Comparison of ENCODE assay signal across 9 cellular contexts in genomic region chr11:27718853-27719574, GRCh38. TPM values are rescaled to one million over a fixed set of nuclear protein-coding genes. Genes with fewer than 3 reads are reported as not detected.
DNase-seq lines count a peak whose midpoint lies in the region; ATAC-seq, FAIRE-seq and TF ChIP-seq lines count a peak whose summit lies in the region.
"Had no signal": no experiment of that assay in that cellular context is flagged by ENCODE, and none has a peak within 500 bp of the region (broad histone marks: within the 10 kb centered on the region; RNA-seq: fewer than 3 reads in every experiment).

No MANE protein-coding gene starts in this region.

- H2AFZ ChIP-seq in astrocyte (ENCODE audit: low read depth, low read length), result peak overlapping the region; percentile 87

- peak in 2 of 3 experiments; percentile 87 to 91 for DNase-seq in NCI-H1417 (lab: John Stamatoyannopoulos, UW)
- DNase-seq in NCI-H1417 treated with DMSO at 0.1 percent for 48 hours (lab: John Stamatoyannopoulos, UW), result no peak
- DNase-seq in astrocyte (ENCODE audit: low read depth), result no peak
- DNase-seq in iPS-NIHi11 (ENCODE audit: low spot score), result peak; percentile 68
- DNase-seq in tibial artery, result peak in 1 of 2 donors; percentile 65
- no peak for DNase-seq in D721Med (ENCODE audit: insufficient read length, low spot score)
- DNase-seq in activated CD4-positive, alpha-beta memory T cell treated with anti-CD3 and anti-CD28 coated beads, Interleukin-2, amount 10 ng/mL, durations not matched to agents 7 days and 5 days, result no peak

- H3K9me3 ChIP-seq in astrocyte (ENCODE audit: insufficient read depth, low read depth, low read length), result no peaks in the 10 kb centered on the region
- no peaks in the 10 kb centered on the region for H3K9me3 ChIP-seq in tibial artery

- peak overlapping the region; percentile 91 for H3K4me3 Mint-ChIP-seq in astrocyte (ENCODE audit: unreplicated experiment)
- H3K4me3 Mint-ChIP-seq in activated CD4-positive, alpha-beta memory T cell treated with anti-CD3 and anti-CD28 coated beads, Interleukin-2, amount 10 ng/mL, durations not matched to agents 7 days and 5 days, result no peak overlapping the region
- H3K4me3 Mint-ChIP-seq: B cell had no signal

- intact Hi-C loops in tibial artery (cut with DNase I; ENCODE audit: low total_unique reads), result no loop called here

- peak overlapping the region; percentile 98 for H3K27ac Mint-ChIP-seq in astrocyte (ENCODE audit: unreplicated experiment)
- H3K27ac Mint-ChIP-seq in activated CD4-positive, alpha-beta memory T cell treated with anti-CD3 and anti-CD28 coated beads, Interleukin-2, amount 10 ng/mL, durations not matched to agents 7 days and 5 days, result no peak overlapping the region
- H3K27ac Mint-ChIP-seq: B cell had no signal

- H3K4me3 ChIP-seq in astrocyte (ENCODE audit: insufficient read depth, low read depth, low read length) (peak overlapping the region; percentile 82), tibial artery (peak overlapping the region; percentile 57 to 58)

- TF ChIP-seq CTCF in astrocyte (IDR thresholded peaks at IDR 0.05; ENCODE audit: insufficient read depth, low read depth, low read length) (no peak), tibial artery (IDR thresholded peaks at IDR 0.05) (no peak), D721Med (IDR thresholded peaks at IDR 0.05; ENCODE audit: insufficient read depth, missing control alignments) (no peak)

- ATAC-seq in HG02798 (IDR thresholded peaks at IDR 0.05; ENCODE audit: poor library complexity, unreplicated experiment), result no peak

- peak overlapping the region; percentile 84 for H3K27ac ChIP-seq in astrocyte (ENCODE audit: low read depth, low read length)
- peak overlapping the region; percentile 60 to 72 for H3K27ac ChIP-seq in tibial artery

- H3K27me3 ChIP-seq in astrocyte (ENCODE audit: insufficient read depth, low read length) (peaks cover 16% of the 10 kb centered on the region), tibial artery (peaks cover 0 to 51% of the 10 kb centered on the region in 2 donors)

- H3K9me3 Mint-ChIP-seq in astrocyte (ENCODE audit: unreplicated experiment), result no peaks in the 10 kb centered on the region
- H3K9me3 Mint-ChIP-seq in activated CD4-positive, alpha-beta memory T cell treated with anti-CD3 and anti-CD28 coated beads, Interleukin-2, amount 10 ng/mL, durations not matched to agents 7 days and 5 days, result peaks cover 6% of the 10 kb centered on the region

- H3K4me1 ChIP-seq in astrocyte (ENCODE audit: insufficient read depth, low read length) (peaks cover 24% of the 10 kb centered on the region), tibial artery (peaks cover 0 to 44% (median 36%) of the 10 kb centered on the region in 4 donors)

- CTCF ChIA-PET in activated CD4-positive, alpha-beta memory T cell treated with anti-CD3 and anti-CD28 coated beads, Interleukin-2, amount 10 ng/mL, durations not matched to agents 7 days and 5 days (lab: Charles Lee), result no interaction called here

- peaks cover 26% of the 10 kb centered on the region for H3K27me3 Mint-ChIP-seq in astrocyte (ENCODE audit: low read depth, unreplicated experiment)
- peaks cover 50% of the 10 kb centered on the region for H3K27me3 Mint-ChIP-seq in activated CD4-positive, alpha-beta memory T cell treated with anti-CD3 and anti-CD28 coated beads, Interleukin-2, amount 10 ng/mL, durations not matched to agents 7 days and 5 days

- FAIRE-seq in astrocyte (lab: Jason Lieb, UNC), result no peak
- FAIRE-seq in D721Med (lab: Jason Lieb, UNC), result no peak

- H3K36me3 ChIP-seq in astrocyte (ENCODE audit: insufficient read depth, low read length), result no peaks in the 10 kb centered on the region
- no peaks in the 10 kb centered on the region for H3K36me3 ChIP-seq in tibial artery

- H3K9ac ChIP-seq in astrocyte (ENCODE audit: low read length), result peak overlapping the region; percentile 91

- no peaks in the 10 kb centered on the region for H3K36me3 Mint-ChIP-seq in astrocyte (ENCODE audit: low read depth, unreplicated experiment)
- peaks cover 7% of the 10 kb centered on the region for H3K36me3 Mint-ChIP-seq in activated CD4-positive, alpha-beta memory T cell treated with anti-CD3 and anti-CD28 coated beads, Interleukin-2, amount 10 ng/mL, durations not matched to agents 7 days and 5 days (ENCODE audit: low read depth)

- H3K4me1 Mint-ChIP-seq in astrocyte (ENCODE audit: low read depth, unreplicated experiment), result peaks cover 19% of the 10 kb centered on the region
- H3K4me1 Mint-ChIP-seq in activated CD4-positive, alpha-beta memory T cell treated with anti-CD3 and anti-CD28 coated beads, Interleukin-2, amount 10 ng/mL, durations not matched to agents 7 days and 5 days, result no peaks in the 10 kb centered on the region

- H3K79me2 ChIP-seq in astrocyte (ENCODE audit: insufficient read depth, low read length), result no peaks in the 10 kb centered on the region

- H3K4me2 ChIP-seq in astrocyte (ENCODE audit: low read length), result peak overlapping the region; percentile 99

- POLR2A ChIA-PET in activated CD4-positive, alpha-beta memory T cell treated with anti-CD3 and anti-CD28 coated beads, Interleukin-2, amount 10 ng/mL, durations not matched to agents 7 days and 5 days (lab: Charles Lee), result no interaction called here

- no peaks in the 10 kb centered on the region for H4K20me1 ChIP-seq in astrocyte (ENCODE audit: insufficient read depth, low read length)

RNA-seq across cellular contexts. Expression of gene BDNF, which starts 18.8 kb away (rescaled TPM):
- 24.4 and 27.2 TPM in 2 replicates for total RNA-seq in astrocyte
- not detected for total RNA-seq in activated CD4-positive, alpha-beta memory T cell treated with anti-CD3 and anti-CD28 coated beads, Interleukin-2, amount 10 ng/mL, durations not matched to agents 7 days and 5 days
- total RNA-seq: B cell had no signal

Comparison
In these comparisons a context has a peak if more than half of its experiments do, and no peak if none do; other contexts are left out.
1. DNase-seq: peak in NCI-H1417 (2 of 3) and iPS-NIHi11 (single experiment); none in NCI-H1417 treated with DMSO at 0.1 percent for 48 hours (single experiment), astrocyte (single experiment), D721Med (single experiment) and activated CD4-positive, alpha-beta memory T cell treated with anti-CD3 and anti-CD28 coated beads, Interleukin-2, amount 10 ng/mL, durations not matched to agents 7 days and 5 days (single experiment).
2. RNA of gene BDNF, which starts 18.8 kb away (total RNA-seq): 24.4 to 27.2 TPM in astrocyte; not detected in activated CD4-positive, alpha-beta memory T cell treated with anti-CD3 and anti-CD28 coated beads, Interleukin-2, amount 10 ng/mL, durations not matched to agents 7 days and 5 days; every median in the first group is over 10 times any median in the second.